In genomic region chr3:194306771-194307640, GRCh38 we compare ENCODE assay signal across 9 cellular contexts. TPM values are rescaled to one million over a fixed set of nuclear protein-coding genes. Genes with fewer than 3 reads are reported as not detected.
A peak's percentile ranks its signal among the peaks of the same experiment; 100 is the strongest.
DNase-seq lines count a peak whose midpoint lies in the region; ATAC-seq, FAIRE-seq and TF ChIP-seq lines count a peak whose summit lies in the region.
"Had no signal": no experiment of that assay in that cellular context is flagged by ENCODE, and none has a peak within 500 bp of the region (broad histone marks: within the 10 kb centered on the region; RNA-seq: fewer than 3 reads in every experiment).

No MANE protein-coding gene starts in this region.

- DNase-seq in GM06990 (ENCODE audit: extremely low read depth, insufficient read length) (peak; percentile 84), astrocyte (ENCODE audit: low read depth) (no peak), smooth muscle cell (lab: John Stamatoyannopoulos, UW; ENCODE audit: unreplicated experiment) (no peak), BE2C (no peak), HUDEP-2 (lab: John Stamatoyannopoulos, UW; ENCODE audit: unreplicated experiment in 76 of 76) (no peak)
- no peak for DNase-seq in activated CD8-positive, alpha-beta memory T cell treated with anti-CD3 and anti-CD28 coated beads, Interleukin-2, amount 50 U/mL, for 48 hours

- H3K27me3 ChIP-seq in GM06990 (replicated peaks; ENCODE audit: control insufficient read depth, insufficient read depth, low read length) (no peaks in the 10 kb centered on the region), astrocyte (ENCODE audit: insufficient read depth, low read length) (peaks cover 67% of the 10 kb centered on the region), smooth muscle cell (ENCODE audit: low read depth) (no peaks in the 10 kb centered on the region), BE2C (no peaks in the 10 kb centered on the region)

- no peak overlapping the region for H3K4me3 Mint-ChIP-seq in astrocyte (ENCODE audit: unreplicated experiment)

- H3K36me3 ChIP-seq in GM06990 (ENCODE audit: control insufficient read depth, insufficient read depth, low read length) (no peaks in the 10 kb centered on the region), astrocyte (ENCODE audit: insufficient read depth, low read length) (no peaks in the 10 kb centered on the region), smooth muscle cell (ENCODE audit: low read depth) (no peaks in the 10 kb centered on the region), BE2C (no peaks in the 10 kb centered on the region)
- H3K36me3 ChIP-seq: heart left ventricle had no signal

- FAIRE-seq in astrocyte (lab: Jason Lieb, UNC) = no peak

- ATAC-seq in GM21360 (IDR thresholded peaks at IDR 0.05; ENCODE audit: unreplicated experiment) (peak; percentile 42), HG03460 (IDR thresholded peaks at IDR 0.05; ENCODE audit: unreplicated experiment) (peak; percentile 55)

- peaks cover 2% of the 10 kb centered on the region for H3K9me3 Mint-ChIP-seq in astrocyte (ENCODE audit: unreplicated experiment)

- no peaks in the 10 kb centered on the region for H3F3A ChIP-seq in smooth muscle cell (ENCODE audit: low read depth)

- H4K20me1 ChIP-seq in astrocyte (ENCODE audit: insufficient read depth, low read length) (no peaks in the 10 kb centered on the region), smooth muscle cell (ENCODE audit: low read depth) (no peaks in the 10 kb centered on the region)

- peak overlapping the region; percentile 37 for H3K27ac Mint-ChIP-seq in astrocyte (ENCODE audit: unreplicated experiment)

- no peak overlapping the region for H3K9ac ChIP-seq in astrocyte (ENCODE audit: low read length)
- H3K9ac ChIP-seq in smooth muscle cell (ENCODE audit: low read depth) = no peak overlapping the region

- H3K4me2 ChIP-seq in astrocyte (ENCODE audit: low read length) (no peak overlapping the region), smooth muscle cell (no peak overlapping the region)

- H3K4me3 ChIP-seq in GM06990 (replicated peaks; ENCODE audit: low read depth, low read length) (peak overlapping the region; percentile 39), astrocyte (ENCODE audit: insufficient read depth, low read depth, low read length) (no peak overlapping the region), smooth muscle cell (no peak overlapping the region), BE2C (ENCODE audit: low read depth, low read length) (no peak overlapping the region)
- H3K4me3 ChIP-seq: heart left ventricle had no signal

- H3K9me3 ChIP-seq in astrocyte (ENCODE audit: insufficient read depth, low read depth, low read length) (no peaks in the 10 kb centered on the region), smooth muscle cell (replicated peaks; ENCODE audit: low read depth) (no peaks in the 10 kb centered on the region), BE2C (no peaks in the 10 kb centered on the region)
- H3K9me3 ChIP-seq: heart left ventricle had no signal

- H3K27ac ChIP-seq in astrocyte (ENCODE audit: low read depth, low read length) = no peak overlapping the region
- H3K27ac ChIP-seq in smooth muscle cell (ENCODE audit: low read depth) = no peak overlapping the region
- H3K27ac ChIP-seq: heart left ventricle had no signal

- H3K4me1 ChIP-seq in astrocyte (ENCODE audit: insufficient read depth, low read length) (no peaks in the 10 kb centered on the region), smooth muscle cell (ENCODE audit: low read depth) (peaks cover 24% of the 10 kb centered on the region), BE2C (peaks cover 16% of the 10 kb centered on the region)

- no peaks in the 10 kb centered on the region for H3K36me3 Mint-ChIP-seq in astrocyte (ENCODE audit: low read depth, unreplicated experiment)

- H3K79me2 ChIP-seq in astrocyte (ENCODE audit: insufficient read depth, low read length) (no peaks in the 10 kb centered on the region), smooth muscle cell (ENCODE audit: low read depth) (no peaks in the 10 kb centered on the region)

- H2AFZ ChIP-seq in astrocyte (ENCODE audit: low read depth, low read length) = no peak overlapping the region
- H2AFZ ChIP-seq in smooth muscle cell (ENCODE audit: low read depth) = no peak overlapping the region

- no peak for TF ChIP-seq CTCF in GM06990 (IDR thresholded peaks at IDR 0.05; ENCODE audit: insufficient read depth, low read length, poor library complexity, severe bottlenecking)
- no peak for TF ChIP-seq CTCF in astrocyte (IDR thresholded peaks at IDR 0.05; ENCODE audit: insufficient read depth, low read depth, low read length)
- no peak for TF ChIP-seq CTCF in smooth muscle cell (IDR thresholded peaks at IDR 0.05; ENCODE audit: borderline replicate concordance, insufficient read depth, poor library complexity, severe bottlenecking)
- TF ChIP-seq CTCF in BE2C (IDR thresholded peaks at IDR 0.05; ENCODE audit: low read depth, low read length) = no peak

- WGBS in smooth muscle cell (ENCODE audit: low lambda C conversion rate) = 79% methylated on average over 13 of the region's 13 CpGs

- peaks cover 71% of the 10 kb centered on the region for H3K27me3 Mint-ChIP-seq in astrocyte (ENCODE audit: low read depth, unreplicated experiment)

- H3K4me1 Mint-ChIP-seq in astrocyte (ENCODE audit: low read depth, unreplicated experiment) = peaks cover 11% of the 10 kb centered on the region

RNA-seq across cellular contexts. Expression of gene CPN2, which starts 44.1 kb away (rescaled TPM):
- total RNA-seq in astrocyte (not detected in 2 replicates), smooth muscle cell (0.13 TPM in 1 of 2 replicates, not detected in the other)
- not detected in 2 replicates for polyA plus RNA-seq in smooth muscle cell
- polyA plus RNA-seq in BE2C (2012; ENCODE audit: insufficient read depth, insufficient read length, low read depth) = not detected
